Comparison of ENCODE assay signal across 8 cellular contexts in genomic region chr2:6721395-6721794, GRCh38.
"Had no signal": no experiment of that assay in that cellular context is flagged by ENCODE, and none has a peak within 500 bp of the region (broad histone marks: within the 10 kb centered on the region; RNA-seq: fewer than 3 reads in every experiment).

No MANE protein-coding gene starts in this region.

- ATAC-seq: HepG2, K562 had no signal

- H3K4me2 ChIP-seq: KMS-11 had no signal

- H3K27ac Mint-ChIP-seq: IgD-negative memory B cell had no signal

- H3K36me3 Mint-ChIP-seq: IgD-negative memory B cell had no signal

- H3K9ac ChIP-seq: KMS-11 had no signal

- H3K4me1 Mint-ChIP-seq: IgD-negative memory B cell had no signal

- H3K27ac ChIP-seq: HL-60, KMS-11 had no signal

- H3K4me3 Mint-ChIP-seq: IgD-negative memory B cell had no signal

- H3K4me3 ChIP-seq: K562 had no signal

- DNase-seq: IMR-90, KBM-7, KG1 had no signal
